Comparison of ENCODE assay signal across 8 cellular contexts in genomic region chrX:119690921-119691716, GRCh38. TPM values are rescaled to one million over a fixed set of nuclear protein-coding genes. Genes with fewer than 3 reads are reported as not detected.
DNase-seq lines count a peak whose midpoint lies in the region; ATAC-seq and TF ChIP-seq lines count a peak whose summit lies in the region.

No MANE protein-coding gene starts in this region.

- no peak for TF ChIP-seq CTCF in CD4-positive, alpha-beta T cell (IDR thresholded peaks at IDR 0.05)
- TF ChIP-seq CTCF in lower lobe of right lung (IDR thresholded peaks at IDR 0.05) (no peak), type B pancreatic cell (conservative IDR thresholded peaks at IDR 0.05) (no peak), tibial nerve (IDR thresholded peaks at IDR 0.05) (no peak)

- H3K36me3 Mint-ChIP-seq in CD4-positive, alpha-beta T cell (ENCODE audit: low read depth), result peaks cover 52% of the 10 kb centered on the region
- H3K36me3 Mint-ChIP-seq in activated T-helper 1 cell treated with anti-CD3 and anti-CD28 coated beads, Interleukin-12 subunit alpha, Interleukin-12 subunit beta, Interleukin-2, Interleukin-4 antibody, amounts not matched to agents 30 ng/mL and 10 ng/mL and 1 ng/mL, durations not matched to agents 14 hours and 24 hours and 36 hours (ENCODE audit: low read depth), result peaks cover 6% of the 10 kb centered on the region
- H3K36me3 Mint-ChIP-seq in type B pancreatic cell, result no peaks in the 10 kb centered on the region

- peak overlapping the region; percentile 96 for H3K27ac Mint-ChIP-seq in CD4-positive, alpha-beta T cell
- peak overlapping the region; percentile 94 for H3K27ac Mint-ChIP-seq in activated T-helper 1 cell treated with anti-CD3 and anti-CD28 coated beads, Interleukin-12 subunit alpha, Interleukin-12 subunit beta, Interleukin-2, Interleukin-4 antibody, amounts not matched to agents 30 ng/mL and 10 ng/mL and 1 ng/mL, durations not matched to agents 14 hours and 24 hours and 36 hours
- peak overlapping the region; percentile 79 for H3K27ac Mint-ChIP-seq in type B pancreatic cell

- H3K4me3 ChIP-seq in lower lobe of right lung, result peak overlapping the region; percentile 72
- peak overlapping the region in 1 of 4 donors; percentile 76 for H3K4me3 ChIP-seq in tibial nerve

- intact Hi-C loops in CD4-positive, alpha-beta T cell (cut with DNase I, micrococcal nuclease), result loop anchor here (1.0 to 10.0 kb wide), 5 partner anchors 9 to 86 kb away; partner anchors contain the start of gene NKRF (in 2 of the 2)
- intact Hi-C loops in activated T-helper 1 cell treated with anti-CD3 and anti-CD28 coated beads, Interleukin-12 subunit alpha, Interleukin-12 subunit beta, Interleukin-2, Interleukin-4 antibody, amounts not matched to agents 30 ng/mL and 10 ng/mL and 1 ng/mL, durations not matched to agents 14 hours and 24 hours and 36 hours (cut with micrococcal nuclease), result no loop called here
- intact Hi-C loops in lower lobe of right lung (cut with DNase I), result no loop called here

- peak; percentile 9 for ATAC-seq in CD4-positive, alpha-beta T cell (ENCODE audit: poor library complexity)
- ATAC-seq in lower lobe of right lung, result no peak

- no peaks in the 10 kb centered on the region for H3K36me3 ChIP-seq in lower lobe of right lung
- H3K36me3 ChIP-seq in tibial nerve, result no peaks in the 10 kb centered on the region

- no peaks in the 10 kb centered on the region for H3K9me3 ChIP-seq in CD4-positive, alpha-beta T cell (ENCODE audit: control insufficient read depth, low read length)
- H3K9me3 ChIP-seq in lower lobe of right lung (no peaks in the 10 kb centered on the region), tibial nerve (no peaks in the 10 kb centered on the region)

- no peaks in the 10 kb centered on the region for H3K27me3 ChIP-seq in CD4-positive, alpha-beta T cell (ENCODE audit: control insufficient read depth, insufficient read depth, low read length)
- H3K27me3 ChIP-seq in lower lobe of right lung (ENCODE audit: low read depth) (no peaks in the 10 kb centered on the region), tibial nerve (no peaks in the 10 kb centered on the region)

- TF ChIP-seq EP300 in tibial nerve (IDR thresholded peaks at IDR 0.05), result no peak

- H3K27ac ChIP-seq in CD4-positive, alpha-beta T cell (ENCODE audit: low read depth, low read length), result peak overlapping the region; percentile 85
- H3K27ac ChIP-seq in lower lobe of right lung, result no peak overlapping the region
- peak overlapping the region in 1 of 4 donors; percentile 79 for H3K27ac ChIP-seq in tibial nerve

- no peaks in the 10 kb centered on the region for H3K9me3 Mint-ChIP-seq in CD4-positive, alpha-beta T cell
- H3K9me3 Mint-ChIP-seq in activated T-helper 1 cell treated with anti-CD3 and anti-CD28 coated beads, Interleukin-12 subunit alpha, Interleukin-12 subunit beta, Interleukin-2, Interleukin-4 antibody, amounts not matched to agents 30 ng/mL and 10 ng/mL and 1 ng/mL, durations not matched to agents 14 hours and 24 hours and 36 hours, result no peaks in the 10 kb centered on the region
- no peaks in the 10 kb centered on the region for H3K9me3 Mint-ChIP-seq in type B pancreatic cell

- peaks cover 44% of the 10 kb centered on the region for H3K4me1 Mint-ChIP-seq in CD4-positive, alpha-beta T cell (ENCODE audit: low read depth)
- H3K4me1 Mint-ChIP-seq in activated T-helper 1 cell treated with anti-CD3 and anti-CD28 coated beads, Interleukin-12 subunit alpha, Interleukin-12 subunit beta, Interleukin-2, Interleukin-4 antibody, amounts not matched to agents 30 ng/mL and 10 ng/mL and 1 ng/mL, durations not matched to agents 14 hours and 24 hours and 36 hours (ENCODE audit: low read depth), result peaks cover 25% of the 10 kb centered on the region
- peaks cover 12% of the 10 kb centered on the region for H3K4me1 Mint-ChIP-seq in type B pancreatic cell (ENCODE audit: unreplicated experiment)

- no peaks in the 10 kb centered on the region for H3K27me3 Mint-ChIP-seq in CD4-positive, alpha-beta T cell
- no peaks in the 10 kb centered on the region for H3K27me3 Mint-ChIP-seq in activated T-helper 1 cell treated with anti-CD3 and anti-CD28 coated beads, Interleukin-12 subunit alpha, Interleukin-12 subunit beta, Interleukin-2, Interleukin-4 antibody, amounts not matched to agents 30 ng/mL and 10 ng/mL and 1 ng/mL, durations not matched to agents 14 hours and 24 hours and 36 hours (ENCODE audit: insufficient read depth)
- H3K27me3 Mint-ChIP-seq in type B pancreatic cell, result peaks cover 3% of the 10 kb centered on the region

- peak overlapping the region; percentile 97 for H3K4me3 Mint-ChIP-seq in CD4-positive, alpha-beta T cell
- peak overlapping the region; percentile 93 for H3K4me3 Mint-ChIP-seq in activated T-helper 1 cell treated with anti-CD3 and anti-CD28 coated beads, Interleukin-12 subunit alpha, Interleukin-12 subunit beta, Interleukin-2, Interleukin-4 antibody, amounts not matched to agents 30 ng/mL and 10 ng/mL and 1 ng/mL, durations not matched to agents 14 hours and 24 hours and 36 hours
- peak overlapping the region; percentile 89 for H3K4me3 Mint-ChIP-seq in type B pancreatic cell

- H3K4me1 ChIP-seq in lower lobe of right lung, result no peaks in the 10 kb centered on the region
- peaks cover 0 to 23% (median 2%) of the 10 kb centered on the region in 4 donors for H3K4me1 ChIP-seq in tibial nerve

- no peak for TF ChIP-seq POLR2A in tibial nerve (IDR thresholded peaks at IDR 0.05)

- WGBS in tibial nerve, 2 donors, result 50 to 53% methylated on average over 8 of the region's 8 CpGs

- DNase-seq in CD4-positive, alpha-beta T cell, result peak in 8 of 10 experiments; percentile 53 to 69 (median 64)
- peak; percentile 64 for DNase-seq in NCI-H2029 (lab: John Stamatoyannopoulos, UW)
- DNase-seq in activated T-helper 1 cell treated with anti-CD3 and anti-CD28 coated beads, Interleukin-12 subunit alpha, Interleukin-12 subunit beta, Interleukin-2, Interleukin-4 antibody, amounts not matched to agents 30 ng/mL and 10 ng/mL and 1 ng/mL, durations not matched to agents 14 hours and 24 hours and 36 hours (ENCODE audit: low spot score), result no peak
- no peak for DNase-seq in lower lobe of right lung
- no peak for DNase-seq in type B pancreatic cell (ENCODE audit: extremely low spot score, unreplicated experiment)
- DNase-seq in GM19238 (ENCODE audit: insufficient read length, low spot score), result no peak
- DNase-seq in tibial nerve (ENCODE audit: low spot score in 2 of 2), result no peak
- DNase-seq in D341Med (ENCODE audit: low spot score), result no peak

- CTCF ChIA-PET in CD4-positive, alpha-beta T cell (lab: Charles Lee), result interaction anchor here (0.6 to 5.6 kb wide), 7 partner anchors 13 to 94 kb away, joined by 3 to 42 read pairs (median 4); no protein-coding TSS in a partner anchor

- POLR2A ChIA-PET in CD4-positive, alpha-beta T cell (lab: Charles Lee), result interaction anchor here (0.6 to 6.8 kb wide), 14 partner anchors 7 to 180 kb away, joined by 3 to 199 read pairs (median 10); partner anchors contain the start of genes NKRF, RNF113A, RPL39 and SOWAHD

RNA-seq across cellular contexts. Expression of gene SEPTIN6, which starts 1.8 kb away (rescaled TPM):
- 100 to 1,000 TPM; 132 to 134 TPM for total RNA-seq in CD4-positive, alpha-beta T cell
- 159 and 172 TPM in 2 replicates for total RNA-seq in activated T-helper 1 cell treated with anti-CD3 and anti-CD28 coated beads, Interleukin-12 subunit alpha, Interleukin-12 subunit beta, Interleukin-2, Interleukin-4 antibody, amounts not matched to agents 30 ng/mL and 10 ng/mL and 1 ng/mL, durations not matched to agents 14 hours and 24 hours and 36 hours
- total RNA-seq in lower lobe of right lung (21.7 TPM), type B pancreatic cell (ENCODE audit: low replicate concordance) (15.8 and 70.2 TPM in 2 replicates), tibial nerve (10 to 100 TPM; 18.8 to 35.8 (median 29.7) TPM)

Comparison
In these comparisons a context has a peak if more than half of its experiments do, and no peak if none do; other contexts are left out.
1. DNase-seq: peak in CD4-positive, alpha-beta T cell (8 of 10) and NCI-H2029 (single experiment); none in activated T-helper 1 cell treated with anti-CD3 and anti-CD28 coated beads, Interleukin-12 subunit alpha, Interleukin-12 subunit beta, Interleukin-2, Interleukin-4 antibody, amounts not matched to agents 30 ng/mL and 10 ng/mL and 1 ng/mL, durations not matched to agents 14 hours and 24 hours and 36 hours (single experiment), lower lobe of right lung (single experiment), type B pancreatic cell (single experiment), GM19238 (single experiment), tibial nerve (0 of 2) and D341Med (single experiment).
2. intact Hi-C loops: an anchor here in CD4-positive, alpha-beta T cell (1.0 to 10.0 kb wide); none called in activated T-helper 1 cell treated with anti-CD3 and anti-CD28 coated beads, Interleukin-12 subunit alpha, Interleukin-12 subunit beta, Interleukin-2, Interleukin-4 antibody, amounts not matched to agents 30 ng/mL and 10 ng/mL and 1 ng/mL, durations not matched to agents 14 hours and 24 hours and 36 hours and lower lobe of right lung.
3. Peak in every context shown above with its lines, with median percentiles within 50 percentile points of each other: H3K27ac Mint-ChIP-seq and H3K4me3 Mint-ChIP-seq.